ENCODE assay signal across 23 cellular contexts in the genomic region with DNA sequence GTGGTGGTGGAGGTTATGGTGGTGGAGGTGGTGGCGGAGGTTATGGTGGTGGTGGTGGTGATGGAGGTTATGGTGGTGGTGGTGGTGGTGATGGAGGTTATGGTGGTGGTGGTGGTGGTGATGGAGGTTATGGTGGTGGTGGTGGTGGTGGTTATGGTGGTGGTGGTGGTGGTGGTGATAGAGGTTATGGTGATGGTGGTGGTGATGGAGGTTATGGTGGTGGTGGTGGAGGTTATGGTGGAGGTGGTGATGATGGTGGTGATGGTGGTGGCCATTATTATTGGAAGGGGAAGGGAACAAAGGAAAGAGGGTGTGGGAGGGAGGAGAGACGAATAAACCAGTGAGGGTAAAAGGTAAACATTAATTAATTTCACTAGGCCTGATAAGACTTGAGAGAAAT. TPM values are rescaled to one million over a fixed set of nuclear protein-coding genes. Genes with fewer than 3 reads are reported as not detected.
A peak's percentile ranks its signal among the peaks of the same experiment; 100 is the strongest.
DNase-seq lines count a peak whose midpoint lies in the region; ATAC-seq, FAIRE-seq and TF ChIP-seq lines count a peak whose summit lies in the region.
"Had no signal": no experiment of that assay in that cellular context is flagged by ENCODE, and none has a peak within 500 bp of the region (broad histone marks: within the 10 kb centered on the region; RNA-seq: fewer than 3 reads in every experiment).

No MANE protein-coding gene starts in this region.

- H3K9ac ChIP-seq in IMR-90 (ENCODE audit: low read depth, low read length), result no peak overlapping the region
- no peak overlapping the region for H3K9ac ChIP-seq in H1 (replicated peaks in 1 of 4; ENCODE audit: extremely low read depth in 1 of 4, low read depth in 3 of 4, low read length in 3 of 4)

- H3K27ac Mint-ChIP-seq in activated CD8-positive, alpha-beta T cell treated with anti-CD3 and anti-CD28 coated beads, Interleukin-2, amount 10 ng/mL, durations not matched to agents 7 days and 5 days, result peak overlapping the region; percentile 60
- H3K27ac Mint-ChIP-seq in activated CD8-positive, alpha-beta T cell treated with anti-CD3 and anti-CD28 coated beads for 36 hours, result no peak overlapping the region
- H3K27ac Mint-ChIP-seq in CD4-positive, alpha-beta memory T cell, result peak overlapping the region in 5 of 7 donors; percentile 0 to 63 (median 21)
- H3K27ac Mint-ChIP-seq: HFFc6 had no signal

- H3K36me3 Mint-ChIP-seq in activated CD8-positive, alpha-beta T cell treated with anti-CD3 and anti-CD28 coated beads, Interleukin-2, amount 10 ng/mL, durations not matched to agents 7 days and 5 days (ENCODE audit: low read depth), result peaks cover 7% of the 10 kb centered on the region
- H3K36me3 Mint-ChIP-seq in activated CD8-positive, alpha-beta T cell treated with anti-CD3 and anti-CD28 coated beads for 36 hours (ENCODE audit: low read depth), result no peaks in the 10 kb centered on the region
- no peaks in the 10 kb centered on the region for H3K36me3 Mint-ChIP-seq in CD4-positive, alpha-beta memory T cell

- H2BK15ac ChIP-seq in IMR-90 (ENCODE audit: low read depth, low read length), result no peak overlapping the region
- no peak overlapping the region for H2BK15ac ChIP-seq in H1 (ENCODE audit: low read length)

- H2BK12ac ChIP-seq in H1 (ENCODE audit: low read depth, low read length), result no peak overlapping the region

- no peak for FAIRE-seq in H1 (lab: Jason Lieb, UNC)
- FAIRE-seq: A549, HepG2 had no signal

- H4K8ac ChIP-seq in IMR-90 (ENCODE audit: low read depth in 2 of 2, low read length in 2 of 2) (no peak overlapping the region), H1 (ENCODE audit: extremely low read depth, insufficient read depth, low read length) (no peak overlapping the region)

- POLR2A ChIA-PET in activated CD8-positive, alpha-beta T cell treated with anti-CD3 and anti-CD28 coated beads, Interleukin-2, amount 10 ng/mL, durations not matched to agents 7 days and 5 days (lab: Charles Lee), result no interaction called here
- POLR2A ChIA-PET in activated CD8-positive, alpha-beta T cell treated with anti-CD3 and anti-CD28 coated beads for 36 hours (lab: Charles Lee), result no interaction called here
- POLR2A ChIA-PET in CD4-positive, alpha-beta memory T cell (lab: Charles Lee; ENCODE audit: partially characterized antibody), result no interaction called here
- POLR2A ChIA-PET in IMR-90 (lab: Charles Lee; ENCODE audit: unreplicated experiment) (no interaction called here), H1 (lab: Charles Lee; ENCODE audit: partially characterized antibody) (no interaction called here)

- H2AK5ac ChIP-seq in IMR-90 (ENCODE audit: low read depth, low read length) (no peak overlapping the region), H1 (ENCODE audit: low read depth, low read length) (no peak overlapping the region)

- TF ChIP-seq POLR2A in IMR-90 (IDR thresholded peaks at IDR 0.05; ENCODE audit: low read depth, low read length) (no peak), H1 (IDR thresholded peaks at IDR 0.05; ENCODE audit: control extremely low read depth in 1 of 2, low read depth in 2 of 2, low read length in 2 of 2) (no peak)

- H3K4me1 Mint-ChIP-seq in activated CD8-positive, alpha-beta T cell treated with anti-CD3 and anti-CD28 coated beads, Interleukin-2, amount 10 ng/mL, durations not matched to agents 7 days and 5 days (ENCODE audit: low read depth), result peaks cover 31% of the 10 kb centered on the region
- H3K4me1 Mint-ChIP-seq in activated CD8-positive, alpha-beta T cell treated with anti-CD3 and anti-CD28 coated beads for 36 hours (ENCODE audit: low read depth), result peaks cover 32% of the 10 kb centered on the region
- H3K4me1 Mint-ChIP-seq in CD4-positive, alpha-beta memory T cell, result peaks cover 29 to 65% (median 48%) of the 10 kb centered on the region in 4 donors

- H2BK20ac ChIP-seq in IMR-90 (ENCODE audit: low read depth, low read length) (no peak overlapping the region), H1 (ENCODE audit: low read length) (no peak overlapping the region)

- no peak overlapping the region for H3K4me3 Mint-ChIP-seq in activated CD8-positive, alpha-beta T cell treated with anti-CD3 and anti-CD28 coated beads, Interleukin-2, amount 10 ng/mL, durations not matched to agents 7 days and 5 days
- no peak overlapping the region for H3K4me3 Mint-ChIP-seq in activated CD8-positive, alpha-beta T cell treated with anti-CD3 and anti-CD28 coated beads for 36 hours
- H3K4me3 Mint-ChIP-seq in CD4-positive, alpha-beta memory T cell, result no peak overlapping the region
- H3K4me3 Mint-ChIP-seq: HFFc6 had no signal

- H3K27me3 Mint-ChIP-seq in activated CD8-positive, alpha-beta T cell treated with anti-CD3 and anti-CD28 coated beads, Interleukin-2, amount 10 ng/mL, durations not matched to agents 7 days and 5 days (ENCODE audit: low read depth), result no peaks in the 10 kb centered on the region
- H3K27me3 Mint-ChIP-seq in activated CD8-positive, alpha-beta T cell treated with anti-CD3 and anti-CD28 coated beads for 36 hours, result no peaks in the 10 kb centered on the region
- no peaks in the 10 kb centered on the region for H3K27me3 Mint-ChIP-seq in CD4-positive, alpha-beta memory T cell

- intact Hi-C loops in activated CD8-positive, alpha-beta T cell treated with anti-CD3 and anti-CD28 coated beads for 36 hours (cut with micrococcal nuclease), result no loop called here
- intact Hi-C loops in CD4-positive, alpha-beta memory T cell (cut with micrococcal nuclease), result no loop called here
- intact Hi-C loops in IMR-90 (cut with micrococcal nuclease), result no loop called here

- H4K91ac ChIP-seq in IMR-90 (ENCODE audit: insufficient read depth, low read depth, low read length), result no peak overlapping the region
- no peak overlapping the region for H4K91ac ChIP-seq in H1 (replicated peaks; ENCODE audit: insufficient read length, low read length)

- no CpG with 5 or more reads among the region's 2 CpGs for WGBS in IMR-90 (ENCODE audit: extremely low coverage in 2 of 2, insufficient read length in 1 of 2), 2 experiments
- 94% methylated on average over 1 of the region's 2 CpGs; no CpG with 5 or more reads in 1 of the 2 experiments for WGBS in H1 (ENCODE audit: extremely low coverage in 1 of 2, insufficient coverage in 1 of 2, insufficient read length in 1 of 2, insufficient replicate concordance in 2 of 2, low coverage in 1 of 2, low lambda C conversion rate in 2 of 2, missing lambda C conversion rate in 1 of 2), 2 experiments

- no peak overlapping the region for H3K56ac ChIP-seq in IMR-90 (ENCODE audit: extremely low read depth, insufficient read depth, low read length)
- H3K56ac ChIP-seq in H1 (replicated peaks; ENCODE audit: insufficient read length, low read depth, low read length), result peak overlapping the region; percentile 35

- in situ Hi-C loops in IMR-90 (cut with MboI; ENCODE audit: low sequenced_read_pairs), result no loop called here

- no peaks in the 10 kb centered on the region for H3K36me3 ChIP-seq in CD4-positive, alpha-beta memory T cell (ENCODE audit: insufficient read depth, low read length)
- H3K36me3 ChIP-seq in IMR-90 (ENCODE audit: control insufficient read depth, insufficient read depth, low read length), result no peaks in the 10 kb centered on the region
- H3K36me3 ChIP-seq in H1 (ENCODE audit: control insufficient read depth in 2 of 4, insufficient read depth in 4 of 4, low read length in 3 of 4), result no peaks in the 10 kb centered on the region
- H3K36me3 ChIP-seq: BE2C, SJCRH30 had no signal

- H3K4me2 ChIP-seq in IMR-90 (ENCODE audit: low read depth, low read length), result no peak overlapping the region
- no peak overlapping the region for H3K4me2 ChIP-seq in H1 (ENCODE audit: insufficient read depth in 1 of 2, low read depth in 2 of 2, low read length in 2 of 2)
- H3K4me2 ChIP-seq: A549 had no signal

- no peak overlapping the region for H2BK120ac ChIP-seq in IMR-90 (ENCODE audit: low read depth, low read length)
- no peak overlapping the region for H2BK120ac ChIP-seq in H1 (replicated peaks; ENCODE audit: low read depth, low read length)

- no peak overlapping the region for H3K23ac ChIP-seq in IMR-90 (ENCODE audit: low read depth, low read length)
- H3K23ac ChIP-seq in H1 (ENCODE audit: insufficient read length), result no peak overlapping the region

- H3K4me1 ChIP-seq in CD4-positive, alpha-beta memory T cell (ENCODE audit: insufficient read depth, low read length), result peaks cover 44% of the 10 kb centered on the region
- H3K4me1 ChIP-seq in IMR-90 (ENCODE audit: control insufficient read depth, insufficient read depth, low read length), result no peaks in the 10 kb centered on the region
- peaks cover 2 to 25% (median 12%) of the 10 kb centered on the region in 4 experiments; a peak in 6 of 7 replicates for H3K4me1 ChIP-seq in H1 (replicated peaks in 1 of 4; ENCODE audit: control insufficient read depth in 3 of 4, insufficient read depth in 4 of 4, low read length in 3 of 4)
- H3K4me1 ChIP-seq: SJCRH30 had no signal

- DNase-seq in activated CD8-positive, alpha-beta T cell treated with anti-CD3 and anti-CD28 coated beads, Interleukin-2, amount 10 ng/mL, durations not matched to agents 7 days and 5 days, result no peak
- no peak for DNase-seq in activated CD8-positive, alpha-beta T cell treated with anti-CD3 and anti-CD28 coated beads for 36 hours
- DNase-seq in CD4-positive, alpha-beta memory T cell, result no peak
- DNase-seq in IMR-90 (no peak), H1 (ENCODE audit: low read depth in 1 of 2, low spot score in 2 of 2) (no peak), glomerular visceral epithelial cell (ENCODE audit: extremely low spot score) (no peak), HPDE6-E6E7 (ENCODE audit: extremely low spot score) (no peak), NCI-H146 (lab: John Stamatoyannopoulos, UW) (no peak)
- DNase-seq: BE2C, EL, GF-D8, H7, HFFc6, KG1, NCI-H1092 treated with DMSO at 0.1 percent for 48 hours, NCI-H1436 treated with DMSO at 0.1 percent for 48 hours, NCI-H2029, NCI-H226, NCI-H510A treated with DMSO at 0.1 percent for 48 hours, NCI-H748 treated with DMSO at 0.1 percent for 48 hours, SJCRH30 had no signal

- peaks cover 9% of the 10 kb centered on the region for H3K9me3 Mint-ChIP-seq in activated CD8-positive, alpha-beta T cell treated with anti-CD3 and anti-CD28 coated beads, Interleukin-2, amount 10 ng/mL, durations not matched to agents 7 days and 5 days (ENCODE audit: insufficient read depth)
- no peaks in the 10 kb centered on the region for H3K9me3 Mint-ChIP-seq in activated CD8-positive, alpha-beta T cell treated with anti-CD3 and anti-CD28 coated beads for 36 hours
- H3K9me3 Mint-ChIP-seq in CD4-positive, alpha-beta memory T cell, result peaks cover 0 to 2% (median 0%) of the 10 kb centered on the region in 8 donors
- H3K9me3 Mint-ChIP-seq: HFFc6 had no signal

- no peak overlapping the region for H3K4me3 ChIP-seq in CD4-positive, alpha-beta memory T cell (ENCODE audit: low read length in 2 of 2)
- no peak overlapping the region for H3K4me3 ChIP-seq in IMR-90 (ENCODE audit: insufficient read depth, low read depth, low read length)
- H3K4me3 ChIP-seq in H1 (ENCODE audit: extremely low read depth in 1 of 4, insufficient read depth in 2 of 4, low read depth in 3 of 4, low read length in 4 of 4), result no peak overlapping the region
- H3K4me3 ChIP-seq: A549, SJCRH30 had no signal

- H4K20me1 ChIP-seq in IMR-90 (ENCODE audit: insufficient read depth, low read length) (no peaks in the 10 kb centered on the region; the same call in 1 of the 2 replicates), H1 (replicated peaks in 1 of 2; ENCODE audit: control insufficient read depth in 1 of 2, insufficient read depth in 2 of 2, low read length in 2 of 2) (peaks cover 5 to 18% of the 10 kb centered on the region in 2 experiments)

- H4K5ac ChIP-seq in IMR-90 (ENCODE audit: low read depth, low read length), result no peak overlapping the region
- no peak overlapping the region for H4K5ac ChIP-seq in H1 (ENCODE audit: insufficient read length, low read depth, low read length)

- H3K18ac ChIP-seq in IMR-90 (ENCODE audit: low read depth, low read length) (no peak overlapping the region), H1 (ENCODE audit: extremely low read depth, low read length) (no peak overlapping the region)

- TF ChIP-seq RAD21 in IMR-90 (IDR thresholded peaks at IDR 0.05; ENCODE audit: low read length) (no peak), H1 (IDR thresholded peaks at IDR 0.05 in 1 of 2, conservative IDR thresholded peaks at IDR 0.05 in 1 of 2; ENCODE audit: low read depth in 2 of 2, low read length in 2 of 2) (no peak)

- peaks cover 6% of the 10 kb centered on the region; the same call in 1 of the 2 replicates for H3K23me2 ChIP-seq in H1 (ENCODE audit: low read depth, low read length)

- no peaks in the 10 kb centered on the region for H3K79me2 ChIP-seq in H1 (ENCODE audit: control insufficient read depth in 1 of 2, insufficient read depth in 2 of 2, low read length in 2 of 2)

- ATAC-seq in activated CD8-positive, alpha-beta T cell treated with anti-CD3 and anti-CD28 coated beads, Interleukin-2, amount 10 ng/mL, durations not matched to agents 7 days and 5 days, result no peak
- no peak for ATAC-seq in activated CD8-positive, alpha-beta T cell treated with anti-CD3 and anti-CD28 coated beads for 36 hours
- ATAC-seq in IMR-90 (ENCODE audit: low read depth), result no peak
- ATAC-seq: HepG2 had no signal

- no TSS peak for BruUV-seq in IMR-90 (replicated peaks; lab: Mats Ljungman, UMichigan)

- TF ChIP-seq CTCF in activated CD8-positive, alpha-beta T cell treated with anti-CD3 and anti-CD28 coated beads for 36 hours (IDR thresholded peaks at IDR 0.05), result no peak
- TF ChIP-seq CTCF in IMR-90 (conservative IDR thresholded peaks at IDR 0.05; ENCODE audit: low read depth, low read length) (no peak), H1 (IDR thresholded peaks at IDR 0.05; ENCODE audit: control extremely low read depth in 1 of 3, insufficient read depth in 1 of 3, low read depth in 1 of 3, low read length in 3 of 3) (no peak)

- no peak overlapping the region for H3K27ac ChIP-seq in CD4-positive, alpha-beta memory T cell (ENCODE audit: low read depth, low read length)
- no peak overlapping the region for H3K27ac ChIP-seq in IMR-90 (ENCODE audit: insufficient read depth, low read length)
- no peak overlapping the region for H3K27ac ChIP-seq in H1 (ENCODE audit: low read depth, low read length)
- H3K27ac ChIP-seq: A549, SJCRH30 had no signal

- H3K14ac ChIP-seq in IMR-90 (replicated peaks; ENCODE audit: low read depth, low read length) (no peak overlapping the region), H1 (ENCODE audit: insufficient read length) (no peak overlapping the region)

- dilution Hi-C loops in IMR-90 (cut with HindIII; ENCODE audit: low sequenced_read_pairs, unreplicated experiment), result no loop called here

- H2BK5ac ChIP-seq in IMR-90 (ENCODE audit: low read depth, low read length, poor library complexity, severe bottlenecking) (peak overlapping the region; percentile 49), H1 (ENCODE audit: low read depth, low read length) (no peak overlapping the region)

- no peaks in the 10 kb centered on the region for H3K9me3 ChIP-seq in CD4-positive, alpha-beta memory T cell (ENCODE audit: control insufficient read depth in 1 of 2, low read length in 2 of 2)
- H3K9me3 ChIP-seq in IMR-90 (ENCODE audit: control insufficient read depth, insufficient read depth, low read length) (no peaks in the 10 kb centered on the region), H1 (ENCODE audit: insufficient read depth in 2 of 2, low read depth in 1 of 2, low read length in 1 of 2) (no peaks in the 10 kb centered on the region)
- H3K9me3 ChIP-seq: A549, BE2C, SJCRH30 had no signal

- H3K79me1 ChIP-seq in IMR-90 (ENCODE audit: low read depth in 1 of 2, low read length in 2 of 2) (no peaks in the 10 kb centered on the region), H1 (ENCODE audit: low read depth, low read length) (peaks cover 5% of the 10 kb centered on the region)

- TF ChIP-seq EP300 in H1 (IDR thresholded peaks at IDR 0.05; ENCODE audit: borderline replicate concordance in 1 of 2, low read depth in 2 of 2, low read length in 2 of 2), result no peak

- CTCF ChIA-PET in activated CD8-positive, alpha-beta T cell treated with anti-CD3 and anti-CD28 coated beads, Interleukin-2, amount 10 ng/mL, durations not matched to agents 7 days and 5 days (lab: Charles Lee), result no interaction called here
- CTCF ChIA-PET in activated CD8-positive, alpha-beta T cell treated with anti-CD3 and anti-CD28 coated beads for 36 hours (lab: Charles Lee), result no interaction called here
- CTCF ChIA-PET in CD4-positive, alpha-beta memory T cell (lab: Charles Lee; ENCODE audit: partially characterized antibody), result no interaction called here
- CTCF ChIA-PET in IMR-90 (lab: Yijun Ruan, JAX), result no interaction called here
- CTCF ChIA-PET in H1 (lab: Charles Lee; ENCODE audit: partially characterized antibody), result interaction anchor here (0.9 to 1.0 kb wide), 2 partner anchors 115 to 207 kb away, joined by 3 to 4 read pairs; no protein-coding TSS in a partner anchor

- H3K9me1 ChIP-seq in IMR-90 (ENCODE audit: insufficient read depth, low read length), result no peaks in the 10 kb centered on the region

- H2AK9ac ChIP-seq in IMR-90 (replicated peaks; ENCODE audit: low read depth, low read length, poor library complexity), result no peak overlapping the region

- no peaks in the 10 kb centered on the region for H3K27me3 ChIP-seq in CD4-positive, alpha-beta memory T cell (ENCODE audit: insufficient read depth, low read length)
- H3K27me3 ChIP-seq in IMR-90 (ENCODE audit: control insufficient read depth, insufficient read depth, low read length) (peaks cover 5% of the 10 kb centered on the region; the same call in 1 of the 2 replicates), H1 (replicated peaks in 1 of 4; ENCODE audit: control insufficient read depth in 3 of 4, extremely low read depth in 1 of 4, insufficient read depth in 3 of 4, low read length in 3 of 4) (no peaks in the 10 kb centered on the region)
- H3K27me3 ChIP-seq: BE2C, SJCRH30 had no signal

- no peak overlapping the region for H3K4ac ChIP-seq in IMR-90 (ENCODE audit: low read depth, low read length)
- no peak overlapping the region for H3K4ac ChIP-seq in H1 (replicated peaks; ENCODE audit: insufficient read length, low read depth, low read length)

- H2AFZ ChIP-seq in IMR-90 (replicated peaks; ENCODE audit: low read length, poor library complexity) (no peak overlapping the region), H1 (ENCODE audit: low read length) (no peak overlapping the region)

RNA-seq across cellular contexts. Expression of gene TCF20, which starts 53.5 kb away (rescaled TPM):
- 10 to 100 TPM; 75.9 to 80.5 TPM for total RNA-seq in activated CD8-positive, alpha-beta T cell treated with anti-CD3 and anti-CD28 coated beads, Interleukin-2, amount 10 ng/mL, durations not matched to agents 7 days and 5 days
- 10 to 100 TPM; 58.7 to 58.9 TPM for total RNA-seq in activated CD8-positive, alpha-beta T cell treated with anti-CD3 and anti-CD28 coated beads for 36 hours
- total RNA-seq in CD4-positive, alpha-beta memory T cell, result 10 to 100 TPM; 88.7 to 93.4 TPM
- polyA plus RNA-seq in CD4-positive, alpha-beta memory T cell, result 1 to 10 TPM in 1 of 2 donors, under 1 TPM in 1; 0.72 to 4.8 TPM
- 20.0 and 23.7 TPM in 2 replicates for total RNA-seq in IMR-90 (2012; rRNA removed)
- polyA plus RNA-seq in IMR-90 (2012; rRNA removed), result 8.9 and 9.5 TPM in 2 replicates
- 5.9 and 6.1 TPM in 2 replicates for polyA plus RNA-seq in IMR-90 (2012; cell fraction: cytosol; rRNA removed)
- 5.2 and 7.9 TPM in 2 replicates for polyA plus RNA-seq in IMR-90 (2012; cell fraction: nucleus; rRNA removed; ENCODE audit: low replicate concordance)
- 79.8 and 80.4 TPM in 2 replicates for total RNA-seq in H1 (2021; fragmentation: NEBNext Ultra II Directional; extraction: Animal tissue kit (Norgen Biotek cat#: 25700))
- polyA plus RNA-seq in H1 (2011; rRNA removed), result 22.0 and 23.3 TPM in 2 replicates
- polyA plus RNA-seq in H1 (2011; cell fraction: cytosol; rRNA removed), result 30.3 TPM
- polyA plus RNA-seq in H1 (2011; cell fraction: nucleus; rRNA removed), result 38.0 TPM
- polyA plus RNA-seq in H1 (2012, experiment 1 of 2), result 32.2 to 35.2 TPM (median 33.5 TPM) in 4 replicates
- 6.0 TPM for polyA plus RNA-seq in H1 (2012, experiment 2 of 2)
- 23.5 TPM for polyA plus RNA-seq in H1 (2013, experiment 1 of 2)
- polyA plus RNA-seq in H1 (2013, experiment 2 of 2), result 22.7 TPM
- 101 TPM in 2 replicates for polyA minus RNA-seq in H1 (2011; rRNA and poly(A)+ RNA removed)
- 35.6 TPM for polyA minus RNA-seq in H1 (2011; cell fraction: cytosol; rRNA and poly(A)+ RNA removed)
- 74.0 TPM for polyA minus RNA-seq in H1 (2011; cell fraction: nucleus; rRNA and poly(A)+ RNA removed)
